Comparison of ENCODE assay signal across 8 cellular contexts in the genomic region with DNA sequence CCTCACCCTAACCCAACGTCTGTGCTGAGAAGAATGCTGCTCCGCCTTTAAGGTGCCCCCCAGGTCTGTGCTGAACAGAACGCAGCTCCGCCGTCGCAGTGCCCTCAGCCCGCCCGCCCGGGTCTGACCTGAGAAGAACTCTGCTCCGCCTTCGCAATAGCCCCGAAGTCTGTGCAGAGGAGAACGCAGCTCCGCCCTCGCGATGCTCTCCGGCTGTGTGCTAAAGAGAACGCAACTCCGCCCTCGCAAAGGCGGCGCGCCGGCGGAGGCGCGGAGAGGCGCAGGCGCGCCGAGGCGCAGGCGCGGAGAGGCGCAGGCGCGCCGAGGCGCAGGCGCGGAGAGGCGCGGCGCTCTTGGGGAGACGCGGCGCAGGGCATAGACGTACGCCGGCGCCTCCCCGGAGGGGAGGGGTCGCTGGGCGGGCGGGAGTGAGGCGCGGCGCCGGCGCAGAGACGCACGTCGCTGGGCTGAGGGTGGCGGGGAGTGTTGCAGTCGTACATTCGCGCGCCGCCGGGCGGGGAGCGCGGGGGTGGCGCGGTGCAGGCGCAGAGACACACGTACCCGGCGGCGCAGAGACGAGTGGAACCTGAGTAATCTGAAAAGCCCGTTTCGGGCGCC. TPM values are rescaled to one million over a fixed set of nuclear protein-coding genes. Genes with fewer than 3 reads are reported as not detected.
DNase-seq lines count a peak whose midpoint lies in the region; ATAC-seq and TF ChIP-seq lines count a peak whose summit lies in the region.
"Not testable (repeated sequence)": the region's sequence is repeated elsewhere in the genome, so short reads cannot be mapped to it uniquely, and the experiment has no call there.

No MANE protein-coding gene starts in this region.

- H3K4ac ChIP-seq in neuronal stem cell (ENCODE audit: low read length): not testable (repeated sequence)

- not testable (repeated sequence) for H2BK15ac ChIP-seq in neuronal stem cell (ENCODE audit: low read length)

- not testable (repeated sequence) for H3K18ac ChIP-seq in neuronal stem cell (ENCODE audit: low read length)

- POLR2A ChIA-PET in activated B cell treated with CpG ODN at 0.5 μM for 24 hours (lab: Charles Lee): interaction anchor here (0.6 to 1.2 kb wide), 4 partner anchors 20 to 152 kb away, joined by 3 to 7 read pairs (median 6); a partner anchor contains a TSS

- peaks cover 13% of the 10 kb centered on the region for H3K4me1 Mint-ChIP-seq in activated B cell treated with CpG ODN at 0.5 μM for 24 hours

- H3K79me1 ChIP-seq in neuronal stem cell (ENCODE audit: low read depth, low read length): not testable (repeated sequence)

- peak overlapping the region; percentile 94 for H3K4me3 Mint-ChIP-seq in activated B cell treated with CpG ODN at 0.5 μM for 24 hours

- intact Hi-C loops in activated B cell treated with CpG ODN at 0.5 μM for 24 hours (cut with micrococcal nuclease): loop anchor here (2.0 kb wide), 2 partner anchors 97 to 287 kb away; a partner anchor contains a TSS
- intact Hi-C loops in body of pancreas (cut with DNase I); cardiac septum (cut with DNase I): not testable (repeated sequence)

- H2AK5ac ChIP-seq in neuronal stem cell (ENCODE audit: low read depth, low read length): not testable (repeated sequence)

- DNase-seq in D341Med (ENCODE audit: low spot score) (peak; percentile 54), HPDE6-E6E7 (ENCODE audit: extremely low spot score) (peak; percentile 26), activated B cell treated with CpG ODN at 0.5 μM for 24 hours (peak; percentile 86), body of pancreas (peak; percentile 83 to 92 (median 89)), cardiac septum (ENCODE audit: low spot score) (peak; percentile 84)
- not testable (repeated sequence) for DNase-seq in neuronal stem cell (ENCODE audit: low spot score)
- peak; percentile 87 for DNase-seq in stimulated activated CD8-positive, alpha-beta memory T cell treated with anti-CD3 and anti-CD28 coated beads, Interleukin-4, amount 100 ng/mL, for 48 hours

- TF ChIP-seq CTCF in activated B cell treated with CpG ODN at 0.5 μM for 24 hours (IDR thresholded peaks at IDR 0.05); body of pancreas (IDR thresholded peaks at IDR 0.05): not testable (repeated sequence)

- H2BK120ac ChIP-seq in neuronal stem cell (ENCODE audit: low read depth, low read length): not testable (repeated sequence)

- H2BK5ac ChIP-seq in neuronal stem cell (ENCODE audit: low read length): not testable (repeated sequence)

- not testable (repeated sequence) for H3K9me3 ChIP-seq in body of pancreas; neuronal stem cell (replicated peaks in 1 of 2; ENCODE audit: control insufficient read depth in 2 of 2, insufficient read depth in 1 of 2, low read depth in 1 of 2, low read length in 2 of 2)

- H4K8ac ChIP-seq in neuronal stem cell (ENCODE audit: low read depth, low read length): not testable (repeated sequence)

- CTCF ChIA-PET in activated B cell treated with CpG ODN at 0.5 μM for 24 hours (lab: Charles Lee): interaction anchor here (1.8 kb wide), 1 partner anchor 97 kb away, joined by 9 read pairs; no protein-coding TSS in a partner anchor

- H3K9me3 Mint-ChIP-seq in activated B cell treated with CpG ODN at 0.5 μM for 24 hours: not testable (repeated sequence)

- not testable (repeated sequence) for H4K91ac ChIP-seq in neuronal stem cell (ENCODE audit: low read depth, low read length, poor library complexity)

- not testable (repeated sequence) for H3K9ac ChIP-seq in neuronal stem cell (ENCODE audit: low read depth, low read length, poor library complexity)

- not testable (repeated sequence) for H3K23ac ChIP-seq in neuronal stem cell (ENCODE audit: low read depth, low read length, poor library complexity)

- H3K36me3 Mint-ChIP-seq in activated B cell treated with CpG ODN at 0.5 μM for 24 hours (ENCODE audit: low read depth): not testable (repeated sequence)

- H3K27me3 ChIP-seq in body of pancreas; neuronal stem cell (ENCODE audit: control insufficient read depth in 3 of 3, insufficient read depth in 3 of 3, low read depth in 1 of 3, low read length in 3 of 3): not testable (repeated sequence)

- H3K27ac Mint-ChIP-seq in activated B cell treated with CpG ODN at 0.5 μM for 24 hours: peak overlapping the region; percentile 93

- not testable (repeated sequence) for H3K4me2 ChIP-seq in neuronal stem cell (ENCODE audit: insufficient read depth, low read length, poor library complexity, severe bottlenecking)

- 0 to 44% methylated on average over 11 to 42 of the region's 84 CpGs for WGBS in body of pancreas, 2 donors
- no CpG with 5 or more reads among the region's 84 CpGs for WGBS in neuronal stem cell (ENCODE audit: extremely low coverage in 2 of 2, insufficient read length in 2 of 2, insufficient replicate concordance in 1 of 2), 2 donors

- H2AFZ ChIP-seq in neuronal stem cell (ENCODE audit: low read length): peak overlapping the region; percentile 82

- ATAC-seq in GM21515 (IDR thresholded peaks at IDR 0.05; ENCODE audit: unreplicated experiment): peak; percentile 97
- ATAC-seq in activated B cell treated with CpG ODN at 0.5 μM for 24 hours (ENCODE audit: low read depth): peak; percentile 89
- ATAC-seq in body of pancreas: peak; percentile 100

- not testable (repeated sequence) for H2BK12ac ChIP-seq in neuronal stem cell (ENCODE audit: low read length)

- H3K4me1 ChIP-seq in body of pancreas; neuronal stem cell (ENCODE audit: control insufficient read depth in 2 of 2, insufficient read depth in 1 of 2, low read depth in 1 of 2, low read length in 2 of 2): not testable (repeated sequence)

- H3K4me3 ChIP-seq in body of pancreas: peak overlapping the region in 1 of 2 donors; percentile 70
- peak overlapping the region; percentile 51 to 78 for H3K4me3 ChIP-seq in neuronal stem cell (ENCODE audit: low read length in 2 of 2)

- H3K27me3 Mint-ChIP-seq in activated B cell treated with CpG ODN at 0.5 μM for 24 hours: not testable (repeated sequence)

- peak overlapping the region; percentile 82 to 95 (median 89) for H3K27ac ChIP-seq in body of pancreas
- not testable (repeated sequence) for H3K27ac ChIP-seq in neuronal stem cell (replicated peaks; ENCODE audit: low read length)

- not testable (repeated sequence) for H3K36me3 ChIP-seq in body of pancreas (replicated peaks in 1 of 2; ENCODE audit: insufficient read depth in 1 of 2, low read depth in 2 of 2); neuronal stem cell (replicated peaks in 1 of 2; ENCODE audit: control insufficient read depth in 2 of 2, insufficient read depth in 2 of 2, low read length in 2 of 2)

- peak; percentile 58 to 82 (median 80) for TF ChIP-seq POLR2A in body of pancreas (IDR thresholded peaks at IDR 0.05)

- H3K14ac ChIP-seq in neuronal stem cell (ENCODE audit: low read length): not testable (repeated sequence)

RNA-seq across cellular contexts. Expression of a gene that starts 23.5 kb away (rescaled TPM):
- total RNA-seq in activated B cell treated with CpG ODN at 0.5 μM for 24 hours (39.8 and 47.1 TPM in 2 replicates), body of pancreas (10 to 100 TPM; 15.0 to 23.1 TPM), cardiac septum (7.9 TPM)
- 25.1 TPM for polyA plus RNA-seq in neuronal stem cell (2013, experiment 1 of 2)
- polyA plus RNA-seq in neuronal stem cell (2013, experiment 2 of 2): 23.4 TPM
